ENCODE assay signal across 30 cellular contexts in the genomic region with DNA sequence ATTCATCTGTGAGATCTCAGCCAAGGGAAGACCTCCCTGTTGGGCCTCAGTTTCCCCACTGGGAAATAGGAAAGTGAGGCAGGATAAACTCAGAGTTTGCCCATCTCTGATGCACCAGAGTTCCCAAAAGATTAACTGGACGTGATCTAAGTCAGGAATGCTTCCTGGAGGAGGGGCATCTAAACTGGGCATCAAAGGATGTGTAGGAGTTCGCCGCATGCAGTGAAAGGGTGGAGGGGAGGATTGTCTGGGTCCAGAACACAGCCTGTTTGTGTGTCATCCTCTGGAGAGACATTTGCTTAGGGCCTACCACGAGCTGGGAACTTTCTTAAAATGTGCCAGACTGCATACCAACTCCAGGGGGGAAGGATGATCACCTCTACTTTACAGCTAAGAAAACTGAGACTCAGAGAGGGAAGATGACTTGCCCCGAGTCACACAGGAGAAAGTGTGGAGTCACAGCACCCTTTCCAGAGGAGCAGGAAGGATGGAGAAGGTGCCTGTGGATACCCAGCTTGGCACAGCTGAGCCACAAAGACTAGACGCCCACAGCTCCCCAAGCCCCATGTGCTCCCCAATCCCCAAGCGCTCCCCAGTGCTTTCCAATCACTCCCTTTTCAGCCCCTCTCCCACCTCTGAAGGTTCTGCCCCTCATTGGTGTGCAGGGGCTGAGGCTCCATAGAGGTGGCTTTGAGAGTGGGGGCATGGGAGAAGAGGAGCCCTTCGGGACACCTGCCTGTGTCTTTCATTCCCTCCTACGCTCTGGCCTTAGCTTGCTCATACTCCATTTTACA. TPM values are rescaled to one million over a fixed set of nuclear protein-coding genes. Genes with fewer than 3 reads are reported as not detected.
A peak's percentile ranks its signal among the peaks of the same experiment; 100 is the strongest.
DNase-seq lines count a peak whose midpoint lies in the region; ATAC-seq and TF ChIP-seq lines count a peak whose summit lies in the region.
"Had no signal": no experiment of that assay in that cellular context is flagged by ENCODE, and none has a peak within 500 bp of the region (broad histone marks: within the 10 kb centered on the region; RNA-seq: fewer than 3 reads in every experiment).

No MANE protein-coding gene starts in this region.

- H3K4me1 ChIP-seq in ascending aorta (peaks cover 26 to 66% of the 10 kb centered on the region in 2 donors), foreskin keratinocyte (peaks cover 33% of the 10 kb centered on the region), subcutaneous abdominal adipose tissue (ENCODE audit: control insufficient read depth in 5 of 5, insufficient read depth in 5 of 5, low read length in 5 of 5) (peaks cover 11 to 67% (median 59%) of the 10 kb centered on the region in 5 donors)
- H3K4me1 ChIP-seq: BE2C, prostate gland had no signal

- H3K27me3 Mint-ChIP-seq in activated CD4-positive, alpha-beta T cell treated with anti-CD3 and anti-CD28 coated beads for 36 hours, result peaks cover 3% of the 10 kb centered on the region

- POLR2A ChIA-PET in activated CD4-positive, alpha-beta T cell treated with anti-CD3 and anti-CD28 coated beads for 36 hours (lab: Charles Lee), result no interaction called here

- H3K9me3 Mint-ChIP-seq in activated CD4-positive, alpha-beta T cell treated with anti-CD3 and anti-CD28 coated beads for 36 hours (ENCODE audit: low read depth), result no peaks in the 10 kb centered on the region
- H3K9me3 Mint-ChIP-seq: activated naive CD4-positive, alpha-beta T cell treated with anti-CD3 and anti-CD28 coated beads, Interleukin-2, amount 50 U/mL, for 72 hours; H9; mesothelial cell of epicardium; stimulated activated memory B cell treated with anti-CD40 and anti-IgM and Interleukin-4, amounts not matched to agents 10 μg/mL and 1 μg/mL and 100 μg/mL, for 72 hours had no signal

- DNase-seq in COLO829 (ENCODE audit: low spot score) (peak; percentile 52), ascending aorta (ENCODE audit: low spot score in 2 of 2) (no peak), foreskin keratinocyte (no peak)
- DNase-seq in stimulated activated CD4-positive, alpha-beta T cell treated with anti-CD3 and anti-CD28 coated beads, Interleukin-4, amount 100 ng/mL, for 24 hours, result no peak
- DNase-seq in activated CD4-positive, alpha-beta T cell treated with anti-CD3 and anti-CD28 coated beads for 36 hours, result no peak
- DNase-seq: ACHN; activated CD4-positive, alpha-beta T cell treated with anti-CD3 and anti-CD28 coated beads for 1 hour; activated CD8-positive, alpha-beta T cell treated with anti-CD3 and anti-CD28 coated beads, Interleukin-2, amount 10 ng/mL, durations not matched to agents 7 days and 5 days; activated T-cell treated with anti-CD3 and anti-CD28 coated beads for 4 hours; amygdala; BE2C; cortex of kidney; effector memory CD4-positive, alpha-beta T cell; H9; islet precursor cell; Karpas-422; NCI-H1417; NCI-H2029 treated with DMSO at 0.1 percent for 48 hours; NCI-H524 treated with DMSO at 0.1 percent for 48 hours; NK-92 treated with Interleukin-12 subunit alpha and Interleukin-12 subunit beta, amount 100 ng/mL, for 24 hours; PC-3; SHP77; testis had no signal

- H3K36me3 Mint-ChIP-seq in activated CD4-positive, alpha-beta T cell treated with anti-CD3 and anti-CD28 coated beads for 36 hours (ENCODE audit: low read depth), result no peaks in the 10 kb centered on the region
- H3K36me3 Mint-ChIP-seq: activated naive CD4-positive, alpha-beta T cell treated with anti-CD3 and anti-CD28 coated beads, Interleukin-2, amount 50 U/mL, for 72 hours; stimulated activated memory B cell treated with anti-CD40 and anti-IgM and Interleukin-4, amounts not matched to agents 10 μg/mL and 1 μg/mL and 100 μg/mL, for 72 hours had no signal

- intact Hi-C loops in ascending aorta (cut with DNase I), result loop anchor here (2.0 kb wide), 2 partner anchors 25 to 39 kb away; no protein-coding TSS in a partner anchor
- intact Hi-C loops in activated CD4-positive, alpha-beta T cell treated with anti-CD3 and anti-CD28 coated beads for 36 hours (cut with DNase I, micrococcal nuclease), result no loop called here

- H3K9me3 ChIP-seq in ascending aorta, result no peaks in the 10 kb centered on the region
- H3K9me3 ChIP-seq in subcutaneous abdominal adipose tissue (ENCODE audit: control insufficient read depth in 5 of 5, low read length in 5 of 5), result no peaks in the 10 kb centered on the region
- H3K9me3 ChIP-seq: BE2C, prostate gland, testis had no signal

- ATAC-seq in foreskin keratinocyte (no peak), HG03095 (IDR thresholded peaks at IDR 0.05; ENCODE audit: unreplicated experiment) (no peak)
- no peak for ATAC-seq in activated CD4-positive, alpha-beta T cell treated with anti-CD3 and anti-CD28 coated beads for 36 hours
- ATAC-seq: activated CD8-positive, alpha-beta T cell treated with anti-CD3 and anti-CD28 coated beads, Interleukin-2, amount 10 ng/mL, durations not matched to agents 7 days and 5 days; activated naive CD4-positive, alpha-beta T cell treated with anti-CD3 and anti-CD28 coated beads, Interleukin-2, amount 50 U/mL, for 72 hours; GM12878; PC-3; stimulated activated memory B cell treated with anti-CD40 and anti-IgM and Interleukin-4, amounts not matched to agents 10 μg/mL and 1 μg/mL and 100 μg/mL, for 72 hours had no signal

- H3K27ac ChIP-seq in ascending aorta (peak overlapping the region; percentile 86 to 88), foreskin keratinocyte (peak overlapping the region; percentile 86), subcutaneous abdominal adipose tissue (ENCODE audit: low read depth, low read length) (peak overlapping the region; percentile 89)
- H3K27ac ChIP-seq: testis had no signal

- H3K4me1 Mint-ChIP-seq in activated CD4-positive, alpha-beta T cell treated with anti-CD3 and anti-CD28 coated beads for 36 hours, result no peaks in the 10 kb centered on the region
- H3K4me1 Mint-ChIP-seq: stimulated activated memory B cell treated with anti-CD40 and anti-IgM and Interleukin-4, amounts not matched to agents 10 μg/mL and 1 μg/mL and 100 μg/mL, for 72 hours had no signal

- H3K27me3 ChIP-seq in ascending aorta (no peaks in the 10 kb centered on the region), foreskin keratinocyte (no peaks in the 10 kb centered on the region), subcutaneous abdominal adipose tissue (ENCODE audit: control insufficient read depth in 5 of 5, insufficient read depth in 4 of 5, low read length in 5 of 5) (no peaks in the 10 kb centered on the region)
- H3K27me3 ChIP-seq: testis had no signal

- H3K4me3 ChIP-seq in ascending aorta, result no peak overlapping the region
- H3K4me3 ChIP-seq in subcutaneous abdominal adipose tissue (ENCODE audit: low read depth in 1 of 5, low read length in 5 of 5), result no peak overlapping the region
- H3K4me3 ChIP-seq: GM12878, prostate gland, testis had no signal

- H3K36me3 ChIP-seq in ascending aorta (no peaks in the 10 kb centered on the region), subcutaneous abdominal adipose tissue (ENCODE audit: control insufficient read depth in 5 of 5, insufficient read depth in 5 of 5, low read length in 5 of 5) (no peaks in the 10 kb centered on the region)
- H3K36me3 ChIP-seq: BE2C, prostate gland had no signal

- no peak overlapping the region for H3K4me3 Mint-ChIP-seq in activated CD4-positive, alpha-beta T cell treated with anti-CD3 and anti-CD28 coated beads for 36 hours
- H3K4me3 Mint-ChIP-seq: activated CD8-positive, alpha-beta T cell treated with anti-CD3 and anti-CD28 coated beads, Interleukin-2, amount 10 ng/mL, durations not matched to agents 7 days and 5 days; H9; mesothelial cell of epicardium; stimulated activated memory B cell treated with anti-CD40 and anti-IgM and Interleukin-4, amounts not matched to agents 10 μg/mL and 1 μg/mL and 100 μg/mL, for 72 hours had no signal

- CTCF ChIA-PET in activated CD4-positive, alpha-beta T cell treated with anti-CD3 and anti-CD28 coated beads for 36 hours (lab: Charles Lee), result interaction anchor here (0.6 kb wide), 2 partner anchors 24 to 330 kb away, joined by 3 read pairs; no protein-coding TSS in a partner anchor

- TF ChIP-seq CTCF in ascending aorta (IDR thresholded peaks at IDR 0.05) (no peak), foreskin keratinocyte (conservative IDR thresholded peaks at IDR 0.05) (no peak)

- no peak overlapping the region for H3K27ac Mint-ChIP-seq in activated CD4-positive, alpha-beta T cell treated with anti-CD3 and anti-CD28 coated beads for 36 hours
- H3K27ac Mint-ChIP-seq: activated CD8-positive, alpha-beta T cell treated with anti-CD3 and anti-CD28 coated beads, Interleukin-2, amount 10 ng/mL, durations not matched to agents 7 days and 5 days; activated naive CD4-positive, alpha-beta T cell treated with anti-CD3 and anti-CD28 coated beads, Interleukin-2, amount 50 U/mL, for 72 hours; mesothelial cell of epicardium; stimulated activated memory B cell treated with anti-CD40 and anti-IgM and Interleukin-4, amounts not matched to agents 10 μg/mL and 1 μg/mL and 100 μg/mL, for 72 hours had no signal

- no peak overlapping the region for H3K9ac ChIP-seq in subcutaneous abdominal adipose tissue (ENCODE audit: low read length in 5 of 5)

RNA-seq across cellular contexts. Expression of a gene that starts 50.1 kb away (rescaled TPM):
- total RNA-seq in ascending aorta, result 23.0 TPM
- total RNA-seq in foreskin keratinocyte, result 10.7 and 12.0 TPM in 2 replicates
- polyA plus RNA-seq in foreskin keratinocyte, result 4.2 and 4.6 TPM in 2 replicates
- total RNA-seq in activated CD4-positive, alpha-beta T cell treated with anti-CD3 and anti-CD28 coated beads for 36 hours, result under 1 TPM; 0.05 to 0.12 TPM

Comparison
In these comparisons a context has a peak if more than half of its experiments do, and no peak if none do; other contexts are left out.
1. RNA of a gene that starts 50.1 kb away (total RNA-seq): 23.0 TPM in ascending aorta (single experiment) and 10.7 to 12.0 TPM in foreskin keratinocyte; 0.05 to 0.12 TPM in activated CD4-positive, alpha-beta T cell treated with anti-CD3 and anti-CD28 coated beads for 36 hours; every median in the first group is over 10 times any median in the second.
2. Peak in every context shown above with its lines, with median percentiles within 50 percentile points of each other: H3K27ac ChIP-seq.